ENCODE assay signal across 27 cellular contexts in genomic region chr15:61184431-61184830, GRCh38. TPM values are rescaled to one million over a fixed set of nuclear protein-coding genes. Genes with fewer than 3 reads are reported as not detected.
A peak's percentile ranks its signal among the peaks of the same experiment; 100 is the strongest.
DNase-seq lines count a peak whose midpoint lies in the region; ATAC-seq, FAIRE-seq and TF ChIP-seq lines count a peak whose summit lies in the region.
"Had no signal": no experiment of that assay in that cellular context is flagged by ENCODE, and none has a peak within 500 bp of the region (broad histone marks: within the 10 kb centered on the region; RNA-seq: fewer than 3 reads in every experiment).

No MANE protein-coding gene starts in this region.

- H3K4me3 ChIP-seq in OCI-LY3 (ENCODE audit: low read length) (no peak overlapping the region), endodermal cell (ENCODE audit: low read length) (no peak overlapping the region)
- H3K4me3 ChIP-seq: HAP-1, prostate gland, sigmoid colon had no signal

- no peaks in the 10 kb centered on the region for H3K79me2 ChIP-seq in OCI-LY3 (ENCODE audit: low read length)

- H3K9me3 Mint-ChIP-seq in endodermal cell, result peaks cover 18% of the 10 kb centered on the region
- no peaks in the 10 kb centered on the region for H3K9me3 Mint-ChIP-seq in activated naive CD4-positive, alpha-beta T cell treated with anti-CD3 and anti-CD28 coated beads for 36 hours
- H3K9me3 Mint-ChIP-seq in activated CD8-positive, alpha-beta memory T cell treated with anti-CD3 and anti-CD28 coated beads, Interleukin-2, amount 10 ng/mL, durations not matched to agents 7 days and 5 days (ENCODE audit: low read depth), result no peaks in the 10 kb centered on the region
- H3K9me3 Mint-ChIP-seq: activated CD4-positive, alpha-beta memory T cell treated with anti-CD3 and anti-CD28 coated beads for 36 hours had no signal

- H3K4me1 ChIP-seq in OCI-LY3 (ENCODE audit: low read length), result no peaks in the 10 kb centered on the region
- no peaks in the 10 kb centered on the region for H3K4me1 ChIP-seq in endodermal cell (ENCODE audit: control insufficient read depth, insufficient read depth, low read length)
- H3K4me1 ChIP-seq: HAP-1, prostate gland had no signal

- CTCF ChIA-PET in activated naive CD4-positive, alpha-beta T cell treated with anti-CD3 and anti-CD28 coated beads for 36 hours (lab: Charles Lee), result interaction anchor here (0.6 to 0.8 kb wide), 5 partner anchors 9 to 1190 kb away, joined by 3 to 4 read pairs (median 3); no protein-coding TSS in a partner anchor
- CTCF ChIA-PET in activated CD8-positive, alpha-beta memory T cell treated with anti-CD3 and anti-CD28 coated beads, Interleukin-2, amount 10 ng/mL, durations not matched to agents 7 days and 5 days (lab: Charles Lee), result interaction anchor here (0.9 to 2.7 kb wide), 4 partner anchors 9 to 19 kb away, joined by 3 to 10 read pairs (median 6); no protein-coding TSS in a partner anchor

- DNase-seq in D721Med (ENCODE audit: insufficient read length, low spot score) (no peak), endodermal cell (no peak)
- no peak for DNase-seq in activated naive CD4-positive, alpha-beta T cell treated with anti-CD3 and anti-CD28 coated beads for 36 hours
- DNase-seq in activated CD8-positive, alpha-beta memory T cell treated with anti-CD3 and anti-CD28 coated beads, Interleukin-2, amount 10 ng/mL, durations not matched to agents 7 days and 5 days, result no peak
- DNase-seq: activated CD4-positive, alpha-beta memory T cell treated with anti-CD3 and anti-CD28 coated beads for 36 hours; activated CD4-positive, CD25-positive, alpha-beta regulatory T cell; activated effector memory CD4-positive, alpha-beta T cell treated with Interleukin-2 at 50 U/mL for 16 hours; Calu3; erythroblast; foreskin fibroblast; left colon; NCI-H1105 treated with DMSO at 0.1 percent for 48 hours; NCI-H2081 treated with DMSO at 0.1 percent for 48 hours; NCI-H510A; NK-92 treated with Interleukin-12 subunit alpha and Interleukin-12 subunit beta, amount 100 ng/mL, for 24 hours; sigmoid colon; stimulated activated CD4-positive, alpha-beta T cell treated with anti-CD3 and anti-CD28 coated beads, Interleukin-15, amount 100 ng/mL, for 24 hours; T-helper 9 cell had no signal

- H3K36me3 ChIP-seq in OCI-LY3 (replicated peaks; ENCODE audit: low read depth, low read length), result no peaks in the 10 kb centered on the region
- H3K36me3 ChIP-seq in endodermal cell (ENCODE audit: control insufficient read depth, insufficient read depth, low read length), result no peaks in the 10 kb centered on the region
- H3K36me3 ChIP-seq: HAP-1, prostate gland, sigmoid colon had no signal

- intact Hi-C loops in activated naive CD4-positive, alpha-beta T cell treated with anti-CD3 and anti-CD28 coated beads for 36 hours (cut with micrococcal nuclease), result loop anchor here (10.0 kb wide), 1 partner anchor 660 kb away; no protein-coding TSS in a partner anchor

- ATAC-seq in HG02884 (IDR thresholded peaks at IDR 0.05; ENCODE audit: unreplicated experiment) (no peak), HG03520 (IDR thresholded peaks at IDR 0.05; ENCODE audit: unreplicated experiment) (no peak)
- ATAC-seq in activated CD8-positive, alpha-beta memory T cell treated with anti-CD3 and anti-CD28 coated beads, Interleukin-2, amount 10 ng/mL, durations not matched to agents 7 days and 5 days, result no peak
- ATAC-seq: left colon had no signal

- H3K36me3 Mint-ChIP-seq in endodermal cell (ENCODE audit: low read depth), result no peaks in the 10 kb centered on the region
- no peaks in the 10 kb centered on the region for H3K36me3 Mint-ChIP-seq in activated naive CD4-positive, alpha-beta T cell treated with anti-CD3 and anti-CD28 coated beads for 36 hours (ENCODE audit: low read depth)
- H3K36me3 Mint-ChIP-seq in activated CD8-positive, alpha-beta memory T cell treated with anti-CD3 and anti-CD28 coated beads, Interleukin-2, amount 10 ng/mL, durations not matched to agents 7 days and 5 days, result no peaks in the 10 kb centered on the region
- H3K36me3 Mint-ChIP-seq: activated CD4-positive, alpha-beta memory T cell treated with anti-CD3 and anti-CD28 coated beads for 36 hours; memory B cell had no signal

- H3K4me1 Mint-ChIP-seq in endodermal cell, result no peaks in the 10 kb centered on the region
- H3K4me1 Mint-ChIP-seq in activated naive CD4-positive, alpha-beta T cell treated with anti-CD3 and anti-CD28 coated beads for 36 hours (ENCODE audit: low read depth), result no peaks in the 10 kb centered on the region
- no peaks in the 10 kb centered on the region for H3K4me1 Mint-ChIP-seq in activated CD8-positive, alpha-beta memory T cell treated with anti-CD3 and anti-CD28 coated beads, Interleukin-2, amount 10 ng/mL, durations not matched to agents 7 days and 5 days
- H3K4me1 Mint-ChIP-seq: memory B cell had no signal

- no peak for FAIRE-seq in D721Med (lab: Jason Lieb, UNC)

- WGBS in endodermal cell (ENCODE audit: insufficient coverage in 1 of 2, insufficient read length in 1 of 2), 2 experiments, result 94 to 100% methylated on average over 1 to 2 of the region's 2 CpGs

- no peaks in the 10 kb centered on the region for H4K20me1 ChIP-seq in OCI-LY3 (ENCODE audit: insufficient read depth, low read length)

- H3K4me2 ChIP-seq in OCI-LY3 (ENCODE audit: low read length), result no peak overlapping the region

- TF ChIP-seq CTCF in D721Med (IDR thresholded peaks at IDR 0.05; ENCODE audit: insufficient read depth, missing control alignments) (peak; percentile 3), GM12873 (IDR thresholded peaks at IDR 0.05; ENCODE audit: insufficient read depth, low read depth, low read length, missing control alignments) (peak; percentile 7), OCI-LY3 (IDR thresholded peaks at IDR 0.05; ENCODE audit: low read depth, low read length) (peak; percentile 44), endodermal cell (conservative IDR thresholded peaks at IDR 0.05) (peak; percentile 27)

- H3K9ac ChIP-seq in OCI-LY3 (ENCODE audit: low read length), result no peak overlapping the region
- H3K9ac ChIP-seq in endodermal cell (ENCODE audit: extremely low read depth, low read length, poor library complexity, severe bottlenecking), result no peak overlapping the region

- H2AFZ ChIP-seq in OCI-LY3 (ENCODE audit: low read depth, low read length), result no peak overlapping the region

- peaks cover 43% of the 10 kb centered on the region for H3K27me3 ChIP-seq in OCI-LY3 (ENCODE audit: low read depth, low read length)
- H3K27me3 ChIP-seq in endodermal cell (ENCODE audit: control insufficient read depth, insufficient read depth, low read length, poor library complexity, severe bottlenecking), result peaks cover 9% of the 10 kb centered on the region
- H3K27me3 ChIP-seq: sigmoid colon had no signal

- no peaks in the 10 kb centered on the region for H3K9me3 ChIP-seq in OCI-LY3 (ENCODE audit: insufficient read depth, low read length)
- peaks cover 9% of the 10 kb centered on the region for H3K9me3 ChIP-seq in endodermal cell (ENCODE audit: control insufficient read depth, low read length)
- H3K9me3 ChIP-seq: prostate gland, sigmoid colon had no signal

- H3K27ac Mint-ChIP-seq in endodermal cell, result no peak overlapping the region
- H3K27ac Mint-ChIP-seq in activated naive CD4-positive, alpha-beta T cell treated with anti-CD3 and anti-CD28 coated beads for 36 hours, result no peak overlapping the region
- H3K27ac Mint-ChIP-seq in activated CD8-positive, alpha-beta memory T cell treated with anti-CD3 and anti-CD28 coated beads, Interleukin-2, amount 10 ng/mL, durations not matched to agents 7 days and 5 days, result no peak overlapping the region
- H3K27ac Mint-ChIP-seq: activated CD4-positive, alpha-beta memory T cell treated with anti-CD3 and anti-CD28 coated beads for 36 hours; memory B cell; stimulated activated naive CD8-positive, alpha-beta T cell treated with anti-CD3 and anti-CD28 coated beads, Interleukin-15, Interleukin-2, amounts not matched to agents 100 ng/mL and 50 ng/mL, for 24 hours had no signal

- H3K27me3 Mint-ChIP-seq in endodermal cell (ENCODE audit: insufficient read depth), result peaks cover 10% of the 10 kb centered on the region
- peaks cover 20% of the 10 kb centered on the region for H3K27me3 Mint-ChIP-seq in activated naive CD4-positive, alpha-beta T cell treated with anti-CD3 and anti-CD28 coated beads for 36 hours (ENCODE audit: low read depth)
- H3K27me3 Mint-ChIP-seq in activated CD8-positive, alpha-beta memory T cell treated with anti-CD3 and anti-CD28 coated beads, Interleukin-2, amount 10 ng/mL, durations not matched to agents 7 days and 5 days, result peaks cover 49% of the 10 kb centered on the region
- H3K27me3 Mint-ChIP-seq: memory B cell had no signal

- H3K27ac ChIP-seq in OCI-LY3 (ENCODE audit: low read length) (no peak overlapping the region), endodermal cell (ENCODE audit: low read depth, low read length) (no peak overlapping the region)
- H3K27ac ChIP-seq: C4-2B, prostate gland, sigmoid colon had no signal

- H3K4me3 Mint-ChIP-seq in endodermal cell, result no peak overlapping the region
- H3K4me3 Mint-ChIP-seq in activated naive CD4-positive, alpha-beta T cell treated with anti-CD3 and anti-CD28 coated beads for 36 hours, result no peak overlapping the region
- H3K4me3 Mint-ChIP-seq in activated CD8-positive, alpha-beta memory T cell treated with anti-CD3 and anti-CD28 coated beads, Interleukin-2, amount 10 ng/mL, durations not matched to agents 7 days and 5 days, result no peak overlapping the region
- H3K4me3 Mint-ChIP-seq: activated CD4-positive, alpha-beta memory T cell treated with anti-CD3 and anti-CD28 coated beads for 36 hours; memory B cell; stimulated activated naive CD8-positive, alpha-beta T cell treated with anti-CD3 and anti-CD28 coated beads, Interleukin-15, Interleukin-2, amounts not matched to agents 100 ng/mL and 50 ng/mL, for 24 hours had no signal

RNA-seq across cellular contexts. Expression of gene RORA, which starts 44.7 kb away (rescaled TPM):
- 10 to 100 TPM; 30.5 to 35.2 TPM for total RNA-seq in endodermal cell
- 4.2 TPM for polyA plus RNA-seq in endodermal cell (2013, experiment 1 of 2)
- 4.3 TPM for polyA plus RNA-seq in endodermal cell (2013, experiment 2 of 2)
- total RNA-seq in activated naive CD4-positive, alpha-beta T cell treated with anti-CD3 and anti-CD28 coated beads for 36 hours, result 10 to 100 TPM; 39.8 to 41.4 TPM
- total RNA-seq in activated CD8-positive, alpha-beta memory T cell treated with anti-CD3 and anti-CD28 coated beads, Interleukin-2, amount 10 ng/mL, durations not matched to agents 7 days and 5 days, result 10 to 100 TPM; 54.8 to 62.5 TPM
